Comparison of ENCODE assay signal across 12 cellular contexts in genomic region chr1:66575739-66576138, GRCh38. TPM values are rescaled to one million over a fixed set of nuclear protein-coding genes. Genes with fewer than 3 reads are reported as not detected.
DNase-seq lines count a peak whose midpoint lies in the region; ATAC-seq and TF ChIP-seq lines count a peak whose summit lies in the region.
"Had no signal": no experiment of that assay in that cellular context is flagged by ENCODE, and none has a peak within 500 bp of the region (broad histone marks: within the 10 kb centered on the region; RNA-seq: fewer than 3 reads in every experiment).

No MANE protein-coding gene starts in this region.

- H2AFZ ChIP-seq in hepatocyte: no peak overlapping the region

- WGBS in hepatocyte (ENCODE audit: low lambda C conversion rate, missing lambda C conversion rate): 19% methylated on average over 4 of the region's 4 CpGs
- WGBS in stomach, 5 donors: 42 to 61% (median 53%) methylated on average over 4 of the region's 4 CpGs

- DNase-seq in Ammon's horn (ENCODE audit: low spot score) (peak; percentile 63), HPDE6-E6E7 (ENCODE audit: extremely low spot score) (peak; percentile 62), WERI-Rb-1 (no peak), hepatocyte (ENCODE audit: low spot score) (peak; percentile 77), RPMI8226 (no peak), stomach (no peak), ascending aorta (ENCODE audit: low spot score in 2 of 2) (no peak)
- DNase-seq: erythroblast, kidney glomerular epithelial cell, MV-4-11 had no signal

- H3K9me2 ChIP-seq in hepatocyte (replicated peaks; ENCODE audit: insufficient read depth): no peaks in the 10 kb centered on the region

- H4K20me1 ChIP-seq in hepatocyte (ENCODE audit: insufficient read depth, poor library complexity, severe bottlenecking): no peaks in the 10 kb centered on the region

- intact Hi-C loops in stomach (cut with DNase I; ENCODE audit: low total_unique reads): no loop called here
- intact Hi-C loops in ascending aorta (cut with DNase I): loop anchor here (5.0 kb wide), 1 partner anchor 33 kb away; no protein-coding TSS in a partner anchor

- H3K27ac ChIP-seq in WERI-Rb-1: peak overlapping the region; percentile 52; the same call in 1 of the 2 replicates
- H3K27ac ChIP-seq in hepatocyte: peak overlapping the region; percentile 32
- no peak overlapping the region for H3K27ac ChIP-seq in stomach
- peak overlapping the region in 1 of 2 donors; percentile 15 for H3K27ac ChIP-seq in ascending aorta

- no peaks in the 10 kb centered on the region for H3K79me2 ChIP-seq in hepatocyte

- TF ChIP-seq EP300 in stomach (IDR thresholded peaks at IDR 0.05): no peak

- peak overlapping the region; percentile 44 for H3K4me2 ChIP-seq in hepatocyte

- H3K36me3 ChIP-seq in WERI-Rb-1 (no peaks in the 10 kb centered on the region), hepatocyte (replicated peaks; ENCODE audit: insufficient read depth, low read depth) (no peaks in the 10 kb centered on the region), stomach (no peaks in the 10 kb centered on the region), ascending aorta (no peaks in the 10 kb centered on the region)

- H3K4me1 ChIP-seq in hepatocyte (ENCODE audit: insufficient read depth): peaks cover 12% of the 10 kb centered on the region
- H3K4me1 ChIP-seq in stomach: peaks cover 0 to 6% (median 3%) of the 10 kb centered on the region in 4 donors
- peaks cover 0 to 5% of the 10 kb centered on the region in 2 donors for H3K4me1 ChIP-seq in ascending aorta

- no peak for TF ChIP-seq CTCF in WERI-Rb-1 (IDR thresholded peaks at IDR 0.05; ENCODE audit: low read depth, low read length)
- TF ChIP-seq CTCF in hepatocyte (IDR thresholded peaks at IDR 0.05; ENCODE audit: poor library complexity): no peak
- TF ChIP-seq CTCF in stomach (IDR thresholded peaks at IDR 0.05): no peak
- TF ChIP-seq CTCF in ascending aorta (IDR thresholded peaks at IDR 0.05): no peak

- TF ChIP-seq POLR2A in stomach (IDR thresholded peaks at IDR 0.05): no peak

- H3K9me3 ChIP-seq in WERI-Rb-1 (ENCODE audit: severe bottlenecking): no peaks in the 10 kb centered on the region
- no peaks in the 10 kb centered on the region for H3K9me3 ChIP-seq in hepatocyte (ENCODE audit: low read depth)
- no peaks in the 10 kb centered on the region for H3K9me3 ChIP-seq in stomach
- no peaks in the 10 kb centered on the region for H3K9me3 ChIP-seq in ascending aorta

- H3K27me3 ChIP-seq in WERI-Rb-1 (ENCODE audit: insufficient read depth, low read depth, severe bottlenecking) (no peaks in the 10 kb centered on the region), hepatocyte (no peaks in the 10 kb centered on the region), stomach (no peaks in the 10 kb centered on the region), ascending aorta (no peaks in the 10 kb centered on the region)

- no peak for ATAC-seq in GM21717 (IDR thresholded peaks at IDR 0.05; ENCODE audit: unreplicated experiment)
- ATAC-seq: stimulated activated memory B cell treated with anti-CD40 and anti-IgM and Interleukin-4, amounts not matched to agents 10 μg/mL and 1 μg/mL and 100 μg/mL, for 72 hours had no signal

- H3K4me3 ChIP-seq in WERI-Rb-1 (ENCODE audit: low read depth, low read length) (no peak overlapping the region), hepatocyte (no peak overlapping the region), stomach (no peak overlapping the region), ascending aorta (no peak overlapping the region)

RNA-seq across cellular contexts. Expression of gene SGIP1, which starts 41.8 kb away (rescaled TPM):
- total RNA-seq in hepatocyte (3.2 and 20.2 TPM in 2 replicates), stomach (10 to 100 TPM in 2 of 5 donors, 1 to 10 TPM in 2, not detected in 1; 1.8 to 44.9 (median 18.5) TPM), ascending aorta (1.6 TPM)
- polyA plus RNA-seq in hepatocyte (3.1 and 3.5 TPM in 2 replicates), stomach (1 to 10 TPM; 1.2 to 3.0 (median 1.9) TPM)

Comparison
In these comparisons a context has a peak if more than half of its experiments do, and no peak if none do; other contexts are left out.
1. DNase-seq: peak in Ammon's horn (single experiment), HPDE6-E6E7 (single experiment) and hepatocyte (single experiment); none in WERI-Rb-1 (single experiment), RPMI8226 (single experiment), stomach (single experiment) and ascending aorta (0 of 2).
2. H3K27ac ChIP-seq: peak in WERI-Rb-1 (single experiment) and hepatocyte (single experiment); none in stomach (0 of 5).